ENCODE assay signal across 8 cellular contexts in the genomic region with DNA sequence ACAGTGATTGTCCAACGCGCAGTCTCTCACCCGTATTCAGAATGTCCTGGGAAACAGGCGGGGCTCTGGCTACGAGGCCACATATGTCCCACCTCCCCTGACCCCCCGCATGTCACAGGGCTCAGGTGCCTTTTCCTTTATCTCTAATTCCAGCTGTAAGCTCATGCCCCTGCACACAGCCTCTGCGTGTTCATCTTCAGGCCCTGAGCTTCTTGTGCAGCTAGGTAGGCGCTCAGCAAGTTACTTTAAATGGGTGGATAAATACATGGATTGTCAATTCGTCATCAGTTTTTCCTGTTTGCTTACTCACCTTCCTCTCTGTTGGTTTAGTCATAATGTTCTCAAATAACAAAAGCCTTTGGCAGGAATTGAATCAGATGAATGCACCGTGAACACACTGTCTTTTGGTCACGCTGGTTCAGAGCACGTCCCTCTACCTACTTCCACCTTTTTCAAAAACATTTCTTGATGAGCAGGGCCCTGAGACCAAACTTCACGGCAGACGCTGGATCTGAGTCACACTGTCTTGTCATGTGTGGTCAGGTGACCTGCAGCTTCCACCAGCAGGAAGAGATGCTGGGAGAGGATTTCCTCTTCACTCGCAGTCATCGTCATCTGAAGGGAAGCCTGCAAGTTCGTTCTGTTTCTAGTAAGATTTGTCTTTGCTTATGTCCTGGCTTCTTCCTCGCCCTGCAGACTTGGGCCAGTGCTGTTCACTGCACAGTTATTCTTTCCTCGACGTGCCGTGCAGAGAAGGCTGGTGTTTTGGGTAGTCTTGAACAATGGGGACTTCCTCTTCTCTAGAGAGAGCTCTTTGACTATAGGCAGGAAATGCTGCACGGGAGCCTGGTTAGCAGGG.
DNase-seq lines count a peak whose midpoint lies in the region; ATAC-seq lines count a peak whose summit lies in the region.
"Had no signal": no experiment of that assay in that cellular context is flagged by ENCODE, and none has a peak within 500 bp of the region (broad histone marks: within the 10 kb centered on the region; RNA-seq: fewer than 3 reads in every experiment).

No MANE protein-coding gene starts in this region.

- POLR2A ChIA-PET in activated CD4-positive, alpha-beta T cell treated with anti-CD3 and anti-CD28 coated beads, Interleukin-2, amount 10 ng/mL, durations not matched to agents 7 days and 5 days (lab: Charles Lee), result interaction anchor here (0.6 to 1.0 kb wide), 3 partner anchors 90 to 924 kb away, joined by 3 to 4 read pairs (median 3); partner anchors contain the start of gene FBXO15

- ATAC-seq in GM18520 (IDR thresholded peaks at IDR 0.05; ENCODE audit: unreplicated experiment) (peak; percentile 80), HG02981 (IDR thresholded peaks at IDR 0.05; ENCODE audit: unreplicated experiment) (peak; percentile 82)
- ATAC-seq in stimulated activated memory B cell treated with anti-CD40 and anti-IgM and Interleukin-4, amounts not matched to agents 10 μg/mL and 1 μg/mL and 100 μg/mL, for 72 hours, result peak; percentile 92

- peaks cover 8% of the 10 kb centered on the region for H3K9me3 Mint-ChIP-seq in activated CD4-positive, alpha-beta T cell treated with anti-CD3 and anti-CD28 coated beads, Interleukin-2, amount 10 ng/mL, durations not matched to agents 7 days and 5 days
- peaks cover 7% of the 10 kb centered on the region for H3K9me3 Mint-ChIP-seq in stimulated activated memory B cell treated with anti-CD40 and anti-IgM and Interleukin-4, amounts not matched to agents 10 μg/mL and 1 μg/mL and 100 μg/mL, for 72 hours

- peaks cover 25% of the 10 kb centered on the region for H3K36me3 Mint-ChIP-seq in activated CD4-positive, alpha-beta T cell treated with anti-CD3 and anti-CD28 coated beads, Interleukin-2, amount 10 ng/mL, durations not matched to agents 7 days and 5 days (ENCODE audit: low read depth)
- H3K36me3 Mint-ChIP-seq in stimulated activated memory B cell treated with anti-CD40 and anti-IgM and Interleukin-4, amounts not matched to agents 10 μg/mL and 1 μg/mL and 100 μg/mL, for 72 hours, result peaks cover 4% of the 10 kb centered on the region

- peak overlapping the region; percentile 98 for H3K27ac Mint-ChIP-seq in activated CD4-positive, alpha-beta T cell treated with anti-CD3 and anti-CD28 coated beads, Interleukin-2, amount 10 ng/mL, durations not matched to agents 7 days and 5 days
- H3K27ac Mint-ChIP-seq in stimulated activated memory B cell treated with anti-CD40 and anti-IgM and Interleukin-4, amounts not matched to agents 10 μg/mL and 1 μg/mL and 100 μg/mL, for 72 hours, result peak overlapping the region; percentile 92

- DNase-seq in NCI-H345 (lab: John Stamatoyannopoulos, UW) (peak; percentile 80), myocyte (ENCODE audit: low read depth) (peak; percentile 56)
- DNase-seq in activated CD4-positive, alpha-beta T cell treated with anti-CD3 and anti-CD28 coated beads, Interleukin-2, amount 10 ng/mL, durations not matched to agents 7 days and 5 days, result peak; percentile 81

- H3K4me1 ChIP-seq in duodenal mucosa (ENCODE audit: control insufficient read depth in 1 of 2, insufficient read depth in 2 of 2, low read length in 2 of 2), result peaks cover 0 to 6% of the 10 kb centered on the region in 2 donors
- H3K4me1 ChIP-seq: tibial artery had no signal

- H3K4me3 ChIP-seq in duodenal mucosa (ENCODE audit: low read depth in 1 of 2, low read length in 2 of 2), result peak overlapping the region; percentile 31 to 32
- H3K4me3 ChIP-seq: tibial artery had no signal

- no peaks in the 10 kb centered on the region for H3K27me3 ChIP-seq in duodenal mucosa (ENCODE audit: control insufficient read depth in 1 of 2, insufficient read depth in 2 of 2, low read length in 2 of 2)
- H3K27me3 ChIP-seq: tibial artery had no signal

- H3K36me3 ChIP-seq in duodenal mucosa (ENCODE audit: control insufficient read depth in 1 of 2, insufficient read depth in 2 of 2, low read length in 2 of 2), result no peaks in the 10 kb centered on the region
- H3K36me3 ChIP-seq: tibial artery had no signal

- H3K27ac ChIP-seq in duodenal mucosa (ENCODE audit: low read depth, low read length), result peak overlapping the region; percentile 33
- H3K27ac ChIP-seq: tibial artery had no signal

- peak overlapping the region in 1 of 2 donors; percentile 2 for H3K9ac ChIP-seq in duodenal mucosa (ENCODE audit: low read depth in 1 of 2, low read length in 2 of 2)

- peak overlapping the region; percentile 71 for H3K4me3 Mint-ChIP-seq in activated CD4-positive, alpha-beta T cell treated with anti-CD3 and anti-CD28 coated beads, Interleukin-2, amount 10 ng/mL, durations not matched to agents 7 days and 5 days
- H3K4me3 Mint-ChIP-seq in stimulated activated memory B cell treated with anti-CD40 and anti-IgM and Interleukin-4, amounts not matched to agents 10 μg/mL and 1 μg/mL and 100 μg/mL, for 72 hours, result peak overlapping the region; percentile 70

- no peaks in the 10 kb centered on the region for H3K9me3 ChIP-seq in duodenal mucosa (ENCODE audit: control insufficient read depth in 1 of 2, low read length in 2 of 2)

- CTCF ChIA-PET in activated CD4-positive, alpha-beta T cell treated with anti-CD3 and anti-CD28 coated beads, Interleukin-2, amount 10 ng/mL, durations not matched to agents 7 days and 5 days (lab: Charles Lee), result interaction anchor here (0.6 to 1.2 kb wide), 3 partner anchors 19 to 141 kb away, joined by 3 to 5 read pairs (median 3); no protein-coding TSS in a partner anchor

- peaks cover 35% of the 10 kb centered on the region for H3K4me1 Mint-ChIP-seq in activated CD4-positive, alpha-beta T cell treated with anti-CD3 and anti-CD28 coated beads, Interleukin-2, amount 10 ng/mL, durations not matched to agents 7 days and 5 days
- peaks cover 35% of the 10 kb centered on the region for H3K4me1 Mint-ChIP-seq in stimulated activated memory B cell treated with anti-CD40 and anti-IgM and Interleukin-4, amounts not matched to agents 10 μg/mL and 1 μg/mL and 100 μg/mL, for 72 hours

- H3K27me3 Mint-ChIP-seq in activated CD4-positive, alpha-beta T cell treated with anti-CD3 and anti-CD28 coated beads, Interleukin-2, amount 10 ng/mL, durations not matched to agents 7 days and 5 days, result no peaks in the 10 kb centered on the region
- no peaks in the 10 kb centered on the region for H3K27me3 Mint-ChIP-seq in stimulated activated memory B cell treated with anti-CD40 and anti-IgM and Interleukin-4, amounts not matched to agents 10 μg/mL and 1 μg/mL and 100 μg/mL, for 72 hours

Comparison
In these comparisons a context has a peak if more than half of its experiments do, and no peak if none do; other contexts are left out.
1. Peak in every context shown above with its lines: DNase-seq, ATAC-seq, H3K4me3 ChIP-seq and H3K27ac ChIP-seq.